27 cellular contexts compared by ENCODE assay signal in the genomic region with DNA sequence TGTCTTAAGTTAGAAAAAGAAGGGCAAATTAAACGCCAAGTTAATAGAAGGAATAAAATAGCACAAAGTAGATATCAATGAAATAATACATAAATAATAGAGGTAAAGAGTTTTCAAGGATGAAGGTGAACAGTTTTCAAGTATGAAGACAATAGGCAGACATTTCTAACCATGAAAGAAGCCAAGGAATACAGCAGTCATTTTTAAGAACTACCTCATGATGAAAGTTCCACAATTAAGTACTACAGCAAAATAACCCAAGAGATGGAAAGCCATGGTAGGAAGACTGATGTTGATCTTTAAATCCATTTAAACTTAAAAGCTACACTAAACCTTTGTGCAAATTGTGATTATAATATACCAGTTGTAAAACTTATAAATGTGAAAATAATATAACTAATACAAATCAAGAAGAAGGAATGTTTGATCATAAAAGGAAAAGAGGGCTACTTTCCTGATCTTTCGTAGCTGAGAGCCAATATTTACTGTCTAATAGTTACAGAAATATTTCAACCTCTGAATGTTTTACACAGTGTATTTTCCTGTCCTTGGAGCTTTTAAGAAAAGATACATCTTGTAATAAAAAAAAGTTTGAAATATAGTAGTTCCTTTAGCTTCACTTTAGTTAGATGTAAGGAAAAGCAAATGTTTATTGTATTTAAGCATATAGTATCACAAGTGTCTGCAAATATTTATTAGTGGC.
"Had no signal": no experiment of that assay in that cellular context is flagged by ENCODE, and none has a peak within 500 bp of the region (broad histone marks: within the 10 kb centered on the region; RNA-seq: fewer than 3 reads in every experiment).

No MANE protein-coding gene starts in this region.

- FAIRE-seq: urothelium cell line had no signal

- H3K4me3 ChIP-seq: pancreas, psoas muscle, right lobe of liver, sigmoid colon, stomach, thoracic aorta, thyroid gland, tibial nerve, upper lobe of left lung, vagina had no signal

- ATAC-seq: natural killer cell treated with Interleukin-12 subunit alpha and Interleukin-12 subunit beta and Interleukin-15 and Interleukin-18, amount 100 ng/mL, for 72 hours; pancreas; psoas muscle; right cardiac atrium; right lobe of liver; stimulated activated effector memory CD8-positive, alpha-beta T cell treated with anti-CD3 and anti-CD28 coated beads, Interleukin-12 subunit alpha, Interleukin-12 subunit beta, amount 100 ng/mL, for 72 hours; stimulated activated naive B cell treated with anti-CD40 and anti-IgM and Interleukin-4, amounts not matched to agents 10 μg/mL and 1 μg/mL and 100 μg/mL, for 72 hours had no signal

- H3K4me3 Mint-ChIP-seq: natural killer cell treated with Interleukin-12 subunit alpha and Interleukin-12 subunit beta and Interleukin-15 and Interleukin-18, amount 100 ng/mL, for 72 hours; nephron progenitor cell; neural crest cell; stimulated activated effector memory CD8-positive, alpha-beta T cell treated with anti-CD3 and anti-CD28 coated beads, Interleukin-12 subunit alpha, Interleukin-12 subunit beta, amount 100 ng/mL, for 72 hours; stimulated activated naive B cell treated with anti-CD40 and anti-IgM and Interleukin-4, amounts not matched to agents 10 μg/mL and 1 μg/mL and 100 μg/mL, for 72 hours; stimulated activated naive CD8-positive, alpha-beta T cell treated with anti-CD3 and anti-CD28 coated beads, Interleukin-15, Interleukin-2, amounts not matched to agents 100 ng/mL and 50 ng/mL, for 24 hours had no signal

- H3K27me3 Mint-ChIP-seq: natural killer cell treated with Interleukin-12 subunit alpha and Interleukin-12 subunit beta and Interleukin-15 and Interleukin-18, amount 100 ng/mL, for 72 hours; stimulated activated naive B cell treated with anti-CD40 and anti-IgM and Interleukin-4, amounts not matched to agents 10 μg/mL and 1 μg/mL and 100 μg/mL, for 72 hours; stimulated activated naive CD8-positive, alpha-beta T cell treated with anti-CD3 and anti-CD28 coated beads, Interleukin-15, Interleukin-2, amounts not matched to agents 100 ng/mL and 50 ng/mL, for 24 hours had no signal

- DNase-seq: nephron progenitor cell; nucleus accumbens; pancreas; psoas muscle; right lobe of liver; sigmoid colon; small intestine; stimulated activated CD4-positive, alpha-beta T cell treated with anti-CD3 and anti-CD28 coated beads, Interleukin-15, amount 100 ng/mL, for 24 hours; stimulated activated CD4-positive, alpha-beta T cell treated with anti-CD3 and anti-CD28 coated beads, Interleukin-2, amount 100 ng/mL, for 24 hours; stimulated activated CD4-positive, alpha-beta T cell treated with anti-CD3 and anti-CD28 coated beads, Interleukin-2, amount 100 ng/mL, for 48 hours; stimulated activated CD4-positive, alpha-beta T cell treated with anti-CD3 and anti-CD28 coated beads, Interleukin-4, amount 100 ng/mL, for 24 hours; stimulated activated naive B cell treated with anti-CD40 and anti-IgM and Interleukin-4, amounts not matched to agents 10 μg/mL and 1 μg/mL and 100 μg/mL, for 72 hours; stimulated activated naive CD4-positive, alpha-beta T cell treated with Interleukin-2 at 50 U/mL for 16 hours; stomach; thyroid gland; trophoblast cell; upper lobe of left lung had no signal

- H3K9me3 Mint-ChIP-seq: natural killer cell treated with Interleukin-12 subunit alpha and Interleukin-12 subunit beta and Interleukin-15 and Interleukin-18, amount 100 ng/mL, for 72 hours; nephron progenitor cell; neural crest cell; stimulated activated effector memory CD8-positive, alpha-beta T cell treated with anti-CD3 and anti-CD28 coated beads, Interleukin-12 subunit alpha, Interleukin-12 subunit beta, amount 100 ng/mL, for 72 hours; stimulated activated naive B cell treated with anti-CD40 and anti-IgM and Interleukin-4, amounts not matched to agents 10 μg/mL and 1 μg/mL and 100 μg/mL, for 72 hours; stimulated activated naive CD8-positive, alpha-beta T cell treated with anti-CD3 and anti-CD28 coated beads, Interleukin-15, Interleukin-2, amounts not matched to agents 100 ng/mL and 50 ng/mL, for 24 hours had no signal

- H3K27ac Mint-ChIP-seq: nephron progenitor cell; stimulated activated effector memory CD8-positive, alpha-beta T cell treated with anti-CD3 and anti-CD28 coated beads, Interleukin-12 subunit alpha, Interleukin-12 subunit beta, amount 100 ng/mL, for 72 hours; stimulated activated naive B cell treated with anti-CD40 and anti-IgM and Interleukin-4, amounts not matched to agents 10 μg/mL and 1 μg/mL and 100 μg/mL, for 72 hours; stimulated activated naive CD8-positive, alpha-beta T cell treated with anti-CD3 and anti-CD28 coated beads, Interleukin-15, Interleukin-2, amounts not matched to agents 100 ng/mL and 50 ng/mL, for 24 hours had no signal

- H3K4me1 ChIP-seq: pancreas, psoas muscle, right lobe of liver, sigmoid colon, stomach, thyroid gland, tibial nerve, upper lobe of left lung, vagina had no signal

- H3K27me3 ChIP-seq: neutrophil, pancreas, right lobe of liver, sigmoid colon, stomach, thyroid gland, tibial nerve, upper lobe of left lung, vagina had no signal

- H3K27ac ChIP-seq: neutrophil, pancreas, psoas muscle, right lobe of liver, sigmoid colon, stomach, thoracic aorta, thyroid gland, tibial nerve, upper lobe of left lung, vagina had no signal

- H3K4me1 Mint-ChIP-seq: nephron progenitor cell; neural crest cell; stimulated activated effector memory CD8-positive, alpha-beta T cell treated with anti-CD3 and anti-CD28 coated beads, Interleukin-12 subunit alpha, Interleukin-12 subunit beta, amount 100 ng/mL, for 72 hours; stimulated activated naive B cell treated with anti-CD40 and anti-IgM and Interleukin-4, amounts not matched to agents 10 μg/mL and 1 μg/mL and 100 μg/mL, for 72 hours had no signal

- H3K9me3 ChIP-seq: neutrophil, pancreas, psoas muscle, right lobe of liver, sigmoid colon, stomach, thoracic aorta, thyroid gland, tibial nerve, upper lobe of left lung, vagina had no signal

- H3K36me3 ChIP-seq: pancreas, right lobe of liver had no signal
